ENCODE assay signal across 31 cellular contexts in genomic region chr13:97182065-97182890, GRCh38.
"Had no signal": no experiment of that assay in that cellular context is flagged by ENCODE, and none has a peak within 500 bp of the region (broad histone marks: within the 10 kb centered on the region; RNA-seq: fewer than 3 reads in every experiment).

No MANE protein-coding gene starts in this region.

- H3K4me3 ChIP-seq: ascending aorta, coronary artery, dorsolateral prefrontal cortex, heart left ventricle, pancreas, prostate gland, skin epidermis, thoracic aorta, uterus had no signal

- DNase-seq: activated CD4-positive, alpha-beta T cell treated with anti-CD3 and anti-CD28 coated beads for 48 hours; activated CD4-positive, alpha-beta T cell treated with anti-CD3 and anti-CD28 coated beads, Interleukin-2, amount 50 U/mL, for 48 hours; activated CD8-positive, alpha-beta memory T cell treated with anti-CD3 and anti-CD28 coated beads for 24 hours; activated effector memory CD4-positive, alpha-beta T cell treated with Interleukin-2 at 50 U/mL for 16 hours; activated naive CD4-positive, alpha-beta T cell treated with Interleukin-2 at 50 U/mL for 16 hours; dorsolateral prefrontal cortex; effector memory CD4-positive, alpha-beta T cell; erythroblast; heart left ventricle; hypothalamus; immature natural killer cell; kidney; left colon; naive B cell; nephron progenitor cell; pancreas; retina; stimulated activated CD4-positive, alpha-beta T cell treated with anti-CD3 and anti-CD28 coated beads, Interleukin-12 subunit alpha, Interleukin-12 subunit beta, amount 100 ng/mL, for 4 hours; stimulated activated CD4-positive, alpha-beta T cell treated with anti-CD3 and anti-CD28 coated beads, Interleukin-4, amount 100 ng/mL, for 1 hour; stimulated activated naive CD8-positive, alpha-beta T cell treated with anti-CD3 and anti-CD28 coated beads, Interleukin-15, Interleukin-2, amounts not matched to agents 100 U/mL and 50 U/mL, for 24 hours; uterus; WERI-Rb-1 had no signal

- FAIRE-seq: kidney, pancreas, TTC549 had no signal

- H3K4me1 ChIP-seq: ascending aorta, heart left ventricle, pancreas, prostate gland, uterus had no signal

- H3K9me3 ChIP-seq: ascending aorta, heart left ventricle, neutrophil, pancreas, prostate gland, thoracic aorta, uterus had no signal

- ATAC-seq: activated CD4-positive, CD25-positive, alpha-beta regulatory T cell treated with anti-CD3 and anti-CD28 coated beads, Interleukin-2, amount 50 U/mL, for 24 hours; heart left ventricle; left colon; pancreas; sciatic nerve; stimulated activated naive CD8-positive, alpha-beta T cell treated with anti-CD3 and anti-CD28 coated beads, Interleukin-15, Interleukin-2, amounts not matched to agents 100 U/mL and 50 U/mL, for 24 hours had no signal

- H3K27ac ChIP-seq: ascending aorta, coronary artery, dorsolateral prefrontal cortex, heart left ventricle, neutrophil, pancreas, prostate gland, skin epidermis, thoracic aorta, uterus, WERI-Rb-1 had no signal

- H3K36me3 ChIP-seq: ascending aorta, heart left ventricle, neutrophil, pancreas, prostate gland, thoracic aorta, uterus, WERI-Rb-1 had no signal

- H3K27me3 ChIP-seq: ascending aorta, dorsolateral prefrontal cortex, heart left ventricle, pancreas, uterus had no signal
